15 cellular contexts compared by ENCODE assay signal in genomic region chr5:59786271-59786805, GRCh38.
DNase-seq lines count a peak whose midpoint lies in the region; ATAC-seq and TF ChIP-seq lines count a peak whose summit lies in the region.
"Had no signal": no experiment of that assay in that cellular context is flagged by ENCODE, and none has a peak within 500 bp of the region (broad histone marks: within the 10 kb centered on the region; RNA-seq: fewer than 3 reads in every experiment).

No MANE protein-coding gene starts in this region.

- CTCF ChIA-PET in RWPE1 (lab: Yijun Ruan, JAX): interaction anchor here (0.6 to 1.2 kb wide), 4 partner anchors 10 to 575 kb away, joined by 3 to 5 read pairs (median 3); no protein-coding TSS in a partner anchor

- POLR2A ChIA-PET in RWPE1 (lab: Yijun Ruan, JAX; ENCODE audit: low non-redundant PET): no interaction called here

- ATAC-seq in HG03095 (IDR thresholded peaks at IDR 0.05; ENCODE audit: unreplicated experiment): no peak
- ATAC-seq: gastrocnemius medialis had no signal

- peak overlapping the region; percentile 88 for H3K27ac ChIP-seq in RWPE1
- H3K27ac ChIP-seq: gastrocnemius medialis had no signal

- DNase-seq in GM04503 (ENCODE audit: low read depth) (peak; percentile 58), RWPE1 (ENCODE audit: low spot score) (peak; percentile 82), fibroblast of mammary gland (ENCODE audit: low read depth) (peak; percentile 83), retinal pigment epithelial cell (ENCODE audit: low read depth) (peak; percentile 65), NCI-H1930 (lab: John Stamatoyannopoulos, UW) (no peak), NCI-H2081 treated with DMSO at 0.1 percent for 48 hours (lab: John Stamatoyannopoulos, UW) (no peak), putamen (ENCODE audit: low spot score) (no peak)
- DNase-seq: activated CD4-positive, alpha-beta T cell treated with anti-CD3 and anti-CD28 coated beads, Interleukin-2, amount 50 U/mL, for 48 hours; DND-41; gastrocnemius medialis; H9; NCI-H1436 treated with DMSO at 0.1 percent for 48 hours; SHP77 treated with DMSO at 0.1 percent for 48 hours; stimulated activated naive CD4-positive, alpha-beta T cell treated with Interleukin-2 at 50 U/mL for 16 hours had no signal

- no peak overlapping the region for H3K4me3 ChIP-seq in fibroblast of mammary gland (ENCODE audit: control insufficient read depth, low read depth, low read length)
- H3K4me3 ChIP-seq in retinal pigment epithelial cell (ENCODE audit: low read length): no peak overlapping the region
- H3K4me3 ChIP-seq: gastrocnemius medialis had no signal

- TF ChIP-seq CTCF in RWPE1 (conservative IDR thresholded peaks at IDR 0.05; ENCODE audit: low read depth): no peak
- no peak for TF ChIP-seq CTCF in fibroblast of mammary gland (conservative IDR thresholded peaks at IDR 0.05; ENCODE audit: control insufficient read depth, insufficient read depth, low read depth, low read length)
- peak; percentile 1 for TF ChIP-seq CTCF in retinal pigment epithelial cell (conservative IDR thresholded peaks at IDR 0.05; ENCODE audit: low read depth, low read length)

Comparison
In these comparisons a context has a peak if more than half of its experiments do, and no peak if none do; other contexts are left out.
1. DNase-seq: peak in GM04503 (single experiment), RWPE1 (single experiment), fibroblast of mammary gland (single experiment) and retinal pigment epithelial cell (single experiment); none in NCI-H1930 (0 of 2), NCI-H2081 treated with DMSO at 0.1 percent for 48 hours (single experiment) and putamen (single experiment).